In genomic region chr5:120257358-120257971, GRCh38 we compare ENCODE assay signal across 1 cellular context.
TF ChIP-seq lines count a peak whose summit lies in the region.

No MANE protein-coding gene starts in this region.

TF ChIP-seq in SK-N-SH treated with all-trans-retinoic acid at 6 μM for 48 hours, 23 proteins besides CTCF, POLR2A, EP300 and RAD21 (continued from another document):
- TF ChIP-seq TSHZ2 (CRISPR knock-in tag; IDR thresholded peaks at IDR 0.05) (peak; percentile 95), ZNF565 (CRISPR knock-in tag; conservative IDR thresholded peaks at IDR 0.05; ENCODE audit: low read depth) (no peak), SNAI2 (CRISPR knock-in tag; IDR thresholded peaks at IDR 0.05) (no peak), ZFP30 (CRISPR knock-in tag; IDR thresholded peaks at IDR 0.05) (no peak)
